In genomic region chr21:42080788-42081083, GRCh38 we compare ENCODE assay signal across 13 cellular contexts. TPM values are rescaled to one million over a fixed set of nuclear protein-coding genes. Genes with fewer than 3 reads are reported as not detected.
DNase-seq lines count a peak whose midpoint lies in the region; ATAC-seq and TF ChIP-seq lines count a peak whose summit lies in the region.
"Had no signal": no experiment of that assay in that cellular context is flagged by ENCODE, and none has a peak within 500 bp of the region (broad histone marks: within the 10 kb centered on the region; RNA-seq: fewer than 3 reads in every experiment).

No MANE protein-coding gene starts in this region.

- H3K9me3 ChIP-seq in GM23248 (ENCODE audit: low read depth), result no peaks in the 10 kb centered on the region
- H3K9me3 ChIP-seq: esophagus muscularis mucosa had no signal

- POLR2A ChIA-PET in RWPE1 (lab: Yijun Ruan, JAX; ENCODE audit: low non-redundant PET), result no interaction called here

- peaks cover 16% of the 10 kb centered on the region for H3K4me1 Mint-ChIP-seq in stimulated activated effector memory CD8-positive, alpha-beta T cell treated with anti-CD3 and anti-CD28 coated beads, Interleukin-12 subunit alpha, Interleukin-12 subunit beta, amount 100 ng/mL, for 72 hours
- H3K4me1 Mint-ChIP-seq: activated CD4-positive, alpha-beta T cell treated with anti-CD3 and anti-CD28 coated beads, Interleukin-2, amount 10 ng/mL, durations not matched to agents 7 days and 5 days had no signal

- WGBS in GM23248 (ENCODE audit: low coverage in 1 of 2, low lambda C conversion rate in 2 of 2, missing lambda C conversion rate in 2 of 2), 2 experiments, result 5 to 8% methylated on average over 6 of the region's 6 CpGs

- no peak for ATAC-seq in stimulated activated effector memory CD8-positive, alpha-beta T cell treated with anti-CD3 and anti-CD28 coated beads, Interleukin-12 subunit alpha, Interleukin-12 subunit beta, amount 100 ng/mL, for 72 hours
- ATAC-seq in GM18868 (IDR thresholded peaks at IDR 0.05; ENCODE audit: unreplicated experiment), result no peak

- H3K4me1 ChIP-seq in GM23248 (ENCODE audit: insufficient read depth), result peaks cover 14% of the 10 kb centered on the region
- H3K4me1 ChIP-seq: esophagus muscularis mucosa had no signal

- peaks cover 14% of the 10 kb centered on the region; the same call in 1 of the 2 replicates for H3F3A ChIP-seq in GM23248 (ENCODE audit: insufficient read depth)

- peak overlapping the region; percentile 39 for H3K4me2 ChIP-seq in GM23248 (ENCODE audit: unreplicated experiment)

- H3K79me2 ChIP-seq in GM23248 (ENCODE audit: insufficient read depth), result no peaks in the 10 kb centered on the region

- CTCF ChIA-PET in RWPE1 (lab: Yijun Ruan, JAX), result interaction anchor here (2.6 kb wide), 1 partner anchor 27 kb away, joined by 9 read pairs; no protein-coding TSS in a partner anchor

- H2AFZ ChIP-seq in GM23248, result no peak overlapping the region

- H3K9me3 Mint-ChIP-seq in stimulated activated effector memory CD8-positive, alpha-beta T cell treated with anti-CD3 and anti-CD28 coated beads, Interleukin-12 subunit alpha, Interleukin-12 subunit beta, amount 100 ng/mL, for 72 hours, result no peaks in the 10 kb centered on the region
- H3K9me3 Mint-ChIP-seq: activated CD4-positive, alpha-beta T cell treated with anti-CD3 and anti-CD28 coated beads, Interleukin-2, amount 10 ng/mL, durations not matched to agents 7 days and 5 days had no signal

- no peaks in the 10 kb centered on the region for H3K36me3 Mint-ChIP-seq in stimulated activated effector memory CD8-positive, alpha-beta T cell treated with anti-CD3 and anti-CD28 coated beads, Interleukin-12 subunit alpha, Interleukin-12 subunit beta, amount 100 ng/mL, for 72 hours

- no peak overlapping the region for H3K27ac Mint-ChIP-seq in stimulated activated effector memory CD8-positive, alpha-beta T cell treated with anti-CD3 and anti-CD28 coated beads, Interleukin-12 subunit alpha, Interleukin-12 subunit beta, amount 100 ng/mL, for 72 hours
- H3K27ac Mint-ChIP-seq: activated CD4-positive, alpha-beta T cell treated with anti-CD3 and anti-CD28 coated beads, Interleukin-2, amount 10 ng/mL, durations not matched to agents 7 days and 5 days had no signal

- in situ Hi-C loops in GM23248 (cut with MboI), result no loop called here

- no peak overlapping the region for H3K4me3 Mint-ChIP-seq in stimulated activated effector memory CD8-positive, alpha-beta T cell treated with anti-CD3 and anti-CD28 coated beads, Interleukin-12 subunit alpha, Interleukin-12 subunit beta, amount 100 ng/mL, for 72 hours
- H3K4me3 Mint-ChIP-seq: activated CD4-positive, alpha-beta T cell treated with anti-CD3 and anti-CD28 coated beads, Interleukin-2, amount 10 ng/mL, durations not matched to agents 7 days and 5 days had no signal

- H3K27me3 ChIP-seq in GM23248 (replicated peaks; ENCODE audit: insufficient read depth), result no peaks in the 10 kb centered on the region

- H3K9ac ChIP-seq in GM23248, result peak overlapping the region; percentile 53

- DNase-seq in GM23248 (peak; percentile 96), RWPE1 (ENCODE audit: low spot score) (peak; percentile 22), fibroblast of mammary gland (ENCODE audit: low read depth) (peak; percentile 96), skeletal muscle cell (ENCODE audit: low read depth) (peak; percentile 92), pons (ENCODE audit: low spot score) (no peak)
- no peak for DNase-seq in stimulated activated effector memory CD8-positive, alpha-beta T cell treated with anti-CD3 and anti-CD28 coated beads, Interleukin-12 subunit alpha, Interleukin-12 subunit beta, amount 100 ng/mL, for 72 hours (ENCODE audit: low spot score in 2 of 2)
- DNase-seq: activated CD4-positive, alpha-beta T cell treated with anti-CD3 and anti-CD28 coated beads, Interleukin-2, amount 10 ng/mL, durations not matched to agents 7 days and 5 days; NCI-H2081 had no signal

- no peaks in the 10 kb centered on the region for H3K9me2 ChIP-seq in GM23248 (ENCODE audit: insufficient read depth)

- H3K27ac ChIP-seq in GM23248, result peak overlapping the region; percentile 72
- H3K27ac ChIP-seq in RWPE1, result no peak overlapping the region
- H3K27ac ChIP-seq: esophagus muscularis mucosa had no signal

- H3K4me3 ChIP-seq in GM23248 (no peak overlapping the region), fibroblast of mammary gland (ENCODE audit: control insufficient read depth, low read depth, low read length) (no peak overlapping the region), skeletal muscle cell (ENCODE audit: low read depth, low read length) (no peak overlapping the region)
- H3K4me3 ChIP-seq: esophagus muscularis mucosa had no signal

- no peaks in the 10 kb centered on the region for H3K36me3 ChIP-seq in GM23248 (ENCODE audit: low read depth)
- H3K36me3 ChIP-seq: esophagus muscularis mucosa had no signal

- no peaks in the 10 kb centered on the region for H4K20me1 ChIP-seq in GM23248 (ENCODE audit: insufficient read depth)

- no peak for TF ChIP-seq CTCF in RWPE1 (conservative IDR thresholded peaks at IDR 0.05; ENCODE audit: low read depth)
- TF ChIP-seq CTCF in fibroblast of mammary gland (conservative IDR thresholded peaks at IDR 0.05; ENCODE audit: control insufficient read depth, insufficient read depth, low read depth, low read length), result no peak

RNA-seq across cellular contexts. Expression of gene UMODL1, which starts 9.6 kb away (rescaled TPM):
- not detected in 2 replicates for total RNA-seq in GM23248 (2014; rRNA removed; shearing (Covaris generic))
- polyA plus RNA-seq in GM23248 (2016; fragmentation: Nextera tagmentation; extraction: Ambion mirVana), result not detected in 2 replicates
- total RNA-seq: HT1080, SK-MEL-5, urinary bladder had no signal
- polyA plus RNA-seq: urinary bladder had no signal

Comparison
In these comparisons a context has a peak if more than half of its experiments do, and no peak if none do; other contexts are left out.
1. DNase-seq: peak in GM23248 (single experiment), RWPE1 (single experiment), fibroblast of mammary gland (single experiment) and skeletal muscle cell (single experiment); none in pons (single experiment) and stimulated activated effector memory CD8-positive, alpha-beta T cell treated with anti-CD3 and anti-CD28 coated beads, Interleukin-12 subunit alpha, Interleukin-12 subunit beta, amount 100 ng/mL, for 72 hours (0 of 2).